In genomic region chr17:45161288-45162021, GRCh38 we compare ENCODE assay signal across 8 cellular contexts. TPM values are rescaled to one million over a fixed set of nuclear protein-coding genes. Genes with fewer than 3 reads are reported as not detected.
A peak's percentile ranks its signal among the peaks of the same experiment; 100 is the strongest.
DNase-seq lines count a peak whose midpoint lies in the region; ATAC-seq and TF ChIP-seq lines count a peak whose summit lies in the region.

Gene HEXIM2, plus strand, starts transcription at chr17:45161875. Its CDS starts 919 bp downstream, at chr17:45162794.

- no peaks in the 10 kb centered on the region for H3K27me3 ChIP-seq in vagina

- TF ChIP-seq POLR2A in vagina (IDR thresholded peaks at IDR 0.05), result peak in 1 of 2 donors; percentile 99

- in situ Hi-C loops in astrocyte of the cerebellum (cut with HindIII; ENCODE audit: low sequenced_read_pairs), result no loop called here

- peak; percentile 98 for DNase-seq in NCI-H2029 (lab: John Stamatoyannopoulos, UW)
- DNase-seq in T-helper 9 cell, result peak; percentile 96
- DNase-seq in astrocyte of the cerebellum (ENCODE audit: low read depth), result peak; percentile 100
- DNase-seq in hepatic stellate cell (ENCODE audit: low spot score), result peak; percentile 97
- DNase-seq in putamen (ENCODE audit: low spot score), result peak; percentile 100
- DNase-seq in vagina (ENCODE audit: extremely low spot score in 2 of 2), result peak; percentile 100

- no peaks in the 10 kb centered on the region for H3K36me3 ChIP-seq in vagina

- H3K27ac ChIP-seq in vagina, result peak within 1 kb of the TSS; percentile 100

- intact Hi-C loops in vagina (cut with DNase I), result loop anchor here (1.0 kb wide), 1 partner anchor 13 kb away; the partner anchor contains the start of gene HEXIM1

- ATAC-seq in GM18508 (IDR thresholded peaks at IDR 0.05; ENCODE audit: insufficient read depth, unreplicated experiment) (peak; percentile 79), HG02981 (IDR thresholded peaks at IDR 0.05; ENCODE audit: unreplicated experiment) (peak; percentile 92)

- TF ChIP-seq CTCF in astrocyte of the cerebellum (IDR thresholded peaks at IDR 0.05; ENCODE audit: low read depth, low read length, missing control alignments), result no peak
- TF ChIP-seq CTCF in vagina (IDR thresholded peaks at IDR 0.05), result no peak

- no peaks in the 10 kb centered on the region for H3K9me3 ChIP-seq in vagina

- peaks cover 53% of the 10 kb centered on the region for H3K4me1 ChIP-seq in vagina

- H3K4me3 ChIP-seq in astrocyte of the cerebellum (ENCODE audit: low read depth, low read length) (peak within 1 kb of the TSS; percentile 98), vagina (peak within 1 kb of the TSS; percentile 97 to 100)

RNA-seq across cellular contexts. Expression of gene HEXIM2, which starts in this region (rescaled TPM):
- 9.8 TPM for total RNA-seq in vagina

Comparison
In these comparisons a context has a peak if more than half of its experiments do, and no peak if none do; other contexts are left out.
1. Peak in every context shown above with its lines: DNase-seq, ATAC-seq, H3K4me3 ChIP-seq and H3K27ac ChIP-seq.